ENCODE assay signal across 8 cellular contexts in genomic region chr21:29024474-29025327, GRCh38. TPM values are rescaled to one million over a fixed set of nuclear protein-coding genes. Genes with fewer than 3 reads are reported as not detected.
DNase-seq lines count a peak whose midpoint lies in the region; ATAC-seq, FAIRE-seq and TF ChIP-seq lines count a peak whose summit lies in the region.

USP16 (plus strand) TSS chr21:29024668; CDS start chr21:29027914, 3,246 bp downstream.

- TF ChIP-seq CTCF in Loucy (conservative IDR thresholded peaks at IDR 0.05; ENCODE audit: low read length) (no peak), natural killer cell (IDR thresholded peaks at IDR 0.05) (no peak)

- no peaks in the 10 kb centered on the region for H3K27me3 Mint-ChIP-seq in natural killer cell (ENCODE audit: low read depth in 2 of 2)

- DNase-seq in EL: peak; percentile 99
- peak; percentile 98 for DNase-seq in H54 (ENCODE audit: insufficient read length, low spot score)
- DNase-seq in activated T-helper 9 cell treated with anti-CD3 and anti-CD28 coated beads, Interleukin-2, amount 50 U/mL, for 16 hours (ENCODE audit: low read depth): peak; percentile 89
- DNase-seq in fibroblast of peridontal ligament (ENCODE audit: extremely low read depth): peak; percentile 99
- DNase-seq in natural killer cell: peak; percentile 96
- peak; percentile 95 for DNase-seq in stimulated activated naive CD4-positive, alpha-beta T cell treated with Interleukin-2 at 50 U/mL for 16 hours (lab: John Stamatoyannopoulos, UW)

- no peaks in the 10 kb centered on the region for H3K27me3 ChIP-seq in Loucy (ENCODE audit: insufficient read depth, low read length, poor library complexity, severe bottlenecking)

- peak within 1 kb of the TSS; percentile 93 for H3K4me3 ChIP-seq in Loucy (ENCODE audit: low read length, poor library complexity, severe bottlenecking)

- peaks cover 43 to 56% of the 10 kb centered on the region in 2 donors for H3K4me1 Mint-ChIP-seq in natural killer cell

- no peaks in the 10 kb centered on the region for H3K9me2 ChIP-seq in Loucy (replicated peaks; ENCODE audit: low read depth, low read length)

- H3K4me2 ChIP-seq in Loucy (ENCODE audit: low read depth, low read length, poor library complexity, severe bottlenecking): peak within 1 kb of the TSS; percentile 98

- no peaks in the 10 kb centered on the region for H3K9me3 Mint-ChIP-seq in natural killer cell

- H3K36me3 Mint-ChIP-seq in natural killer cell: no peaks in the 10 kb centered on the region

- H3F3A ChIP-seq in Loucy (ENCODE audit: low read depth): 0 out of 2 replicates have a peak, but pooled peaks cover 3% of the 10 kb centered on the region

- H4K20me1 ChIP-seq in Loucy (ENCODE audit: insufficient read depth, low read length, poor library complexity, severe bottlenecking): no peaks in the 10 kb centered on the region

- intact Hi-C loops in natural killer cell (cut with micrococcal nuclease): loop anchor here (1.0 to 2.0 kb wide), 4 partner anchors 22 to 49 kb away; partner anchors contain the start of genes CCT8 and LTN1

- peak within 1 kb of the TSS; percentile 96 for H2AFZ ChIP-seq in Loucy (ENCODE audit: low read length)

- peak within 1 kb of the TSS; percentile 98 for H3K4me3 Mint-ChIP-seq in natural killer cell

- TF ChIP-seq POLR2A in H54 (IDR thresholded peaks at IDR 0.05; ENCODE audit: low read depth, low read length) (peak; percentile 42), Raji (IDR thresholded peaks at IDR 0.05; ENCODE audit: insufficient read depth, low read depth, low read length) (peak; percentile 83)

- peaks cover 31% of the 10 kb centered on the region for H3K79me2 ChIP-seq in Loucy (ENCODE audit: insufficient read depth, low read length)

- H3K4me1 ChIP-seq in Loucy (ENCODE audit: insufficient read depth, low read length, poor library complexity, severe bottlenecking): peaks cover 25% of the 10 kb centered on the region

- H3K36me3 ChIP-seq in Loucy (ENCODE audit: insufficient read depth, low read length): no peaks in the 10 kb centered on the region

- peak within 1 kb of the TSS; percentile 99 to 100 for H3K27ac Mint-ChIP-seq in natural killer cell

- H3K9me3 ChIP-seq in Loucy (ENCODE audit: insufficient read depth, low read depth, low read length): no peaks in the 10 kb centered on the region

- FAIRE-seq in H54 (lab: Jason Lieb, UNC): peak; percentile 90

- ATAC-seq in natural killer cell: peak; percentile 82 to 95 (median 85)

- peak within 1 kb of the TSS; percentile 78 for H3K9ac ChIP-seq in Loucy (ENCODE audit: low read depth, low read length, poor library complexity, severe bottlenecking)

RNA-seq across cellular contexts. Expression of gene USP16, which starts in this region (rescaled TPM):
- 10 to 100 TPM; 67.9 to 76.9 (median 75.7) TPM for total RNA-seq in natural killer cell

Comparison
In these comparisons a context has a peak if more than half of its experiments do, and no peak if none do; other contexts are left out.
1. Peak in every context shown above with its lines: DNase-seq, ATAC-seq and H3K4me3 ChIP-seq.